Comparison of ENCODE assay signal across 9 cellular contexts in the genomic region with DNA sequence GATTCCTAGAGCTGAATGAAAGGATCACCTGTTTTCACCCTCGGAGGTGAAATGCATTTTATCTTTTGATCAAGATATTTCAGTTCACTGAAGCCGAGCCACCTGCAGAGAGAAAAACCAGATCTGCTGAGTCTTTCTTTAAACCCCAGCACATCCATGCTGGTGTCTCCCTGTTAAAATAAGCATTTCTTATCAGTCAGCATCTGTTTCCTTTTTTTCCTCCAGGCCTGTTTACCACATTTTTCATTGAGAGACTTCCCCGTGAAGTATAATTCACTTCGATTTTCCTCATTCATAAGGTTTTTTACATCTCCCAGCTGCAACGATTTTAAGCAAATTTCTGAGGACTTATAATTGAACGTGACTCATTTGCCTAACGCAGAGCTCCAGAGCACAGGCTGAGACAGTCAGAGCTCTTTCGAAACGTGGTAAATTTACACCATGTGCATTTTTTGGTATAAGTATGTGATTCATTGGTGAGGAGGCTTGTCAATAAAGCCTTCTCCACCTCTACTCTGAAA.
DNase-seq lines count a peak whose midpoint lies in the region; ATAC-seq and TF ChIP-seq lines count a peak whose summit lies in the region.
"Had no signal": no experiment of that assay in that cellular context is flagged by ENCODE, and none has a peak within 500 bp of the region (broad histone marks: within the 10 kb centered on the region; RNA-seq: fewer than 3 reads in every experiment).

No MANE protein-coding gene starts in this region.

- H3K4me1 ChIP-seq in left lung (no peaks in the 10 kb centered on the region), testis (no peaks in the 10 kb centered on the region)

- no peaks in the 10 kb centered on the region for H3K36me3 ChIP-seq in left lung
- H3K36me3 ChIP-seq in testis (ENCODE audit: low read depth, missing control alignments) = no peaks in the 10 kb centered on the region

- no peak for TF ChIP-seq POLR2A in testis (IDR thresholded peaks at IDR 0.05)

- 52 to 56% methylated on average over 9 of the region's 9 CpGs for WGBS in testis, 2 donors

- H3K27me3 ChIP-seq in left lung = no peaks in the 10 kb centered on the region
- H3K27me3 ChIP-seq in testis = no peaks in the 10 kb centered on the region

- intact Hi-C loops in left lung (cut with DNase I) (no loop called here), testis (cut with DNase I; ENCODE audit: low total_unique reads) (no loop called here)

- no peak for TF ChIP-seq CTCF in astrocyte of the cerebellum (IDR thresholded peaks at IDR 0.05; ENCODE audit: low read depth, low read length, missing control alignments)
- TF ChIP-seq CTCF in left lung (IDR thresholded peaks at IDR 0.05) = no peak
- TF ChIP-seq CTCF in testis (IDR thresholded peaks at IDR 0.05) = no peak

- H3K4me3 ChIP-seq in astrocyte of the cerebellum (ENCODE audit: low read depth, low read length) (no peak overlapping the region), left lung (no peak overlapping the region), testis (no peak overlapping the region)

- H3K9me3 ChIP-seq in left lung (no peaks in the 10 kb centered on the region), testis (no peaks in the 10 kb centered on the region)

- H3K27ac ChIP-seq in left lung (peak overlapping the region in 1 of 2 donors; percentile 21), testis (no peak overlapping the region)

- in situ Hi-C loops in KBM-7 (cut with MboI; ENCODE audit: low pct_unique_long_range_greater_than_20kb, low sequenced_read_pairs) = no loop called here
- in situ Hi-C loops in astrocyte of the cerebellum (cut with HindIII; ENCODE audit: low sequenced_read_pairs) = no loop called here

- ATAC-seq in left lung = peak; percentile 45
- ATAC-seq: esophagus mucosa had no signal

- peak; percentile 83 for DNase-seq in AG20443 (ENCODE audit: low spot score)
- peak; percentile 92 for DNase-seq in KBM-7
- peak; percentile 18 for DNase-seq in astrocyte of the cerebellum (ENCODE audit: low read depth)
- DNase-seq in left lung = no peak
- DNase-seq in H4 (ENCODE audit: low spot score) = no peak
- DNase-seq in GOT3 (lab: John Stamatoyannopoulos, UW) = no peak
- DNase-seq in testis = no peak
- DNase-seq in DMS79 (lab: John Stamatoyannopoulos, UW) = no peak

Comparison
In these comparisons a context has a peak if more than half of its experiments do, and no peak if none do; other contexts are left out.
1. DNase-seq: peak in AG20443 (single experiment), KBM-7 (single experiment) and astrocyte of the cerebellum (single experiment); none in left lung (0 of 2), H4 (single experiment), GOT3 (single experiment), testis (single experiment) and DMS79 (single experiment).